14 cellular contexts compared by ENCODE assay signal in the genomic region with DNA sequence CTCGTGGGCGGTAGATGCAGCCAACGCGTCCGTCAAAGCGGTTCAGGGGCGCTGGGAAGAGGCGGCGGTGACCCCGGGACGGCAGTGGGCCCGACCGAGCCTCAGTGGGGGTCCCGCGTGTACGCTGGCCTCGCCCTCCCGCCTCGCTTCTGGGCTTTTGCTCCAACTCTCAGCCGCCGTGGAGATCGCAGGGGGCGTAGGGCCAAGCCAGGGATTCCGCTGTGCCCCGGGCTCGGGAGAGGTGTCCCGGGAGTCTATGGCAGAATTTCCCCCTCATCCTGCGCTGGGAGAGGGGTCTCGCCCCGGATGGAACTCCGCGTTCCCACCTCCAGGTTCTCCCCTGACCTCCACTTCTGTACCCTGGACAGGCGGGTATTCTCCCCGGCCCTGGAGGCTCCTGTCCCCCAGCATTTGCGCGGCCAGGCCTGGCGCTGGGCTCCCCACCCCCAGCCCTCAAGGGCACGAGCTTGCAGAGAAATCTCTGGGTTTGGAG.
DNase-seq lines count a peak whose midpoint lies in the region; ATAC-seq and TF ChIP-seq lines count a peak whose summit lies in the region.
"Had no signal": no experiment of that assay in that cellular context is flagged by ENCODE, and none has a peak within 500 bp of the region (broad histone marks: within the 10 kb centered on the region; RNA-seq: fewer than 3 reads in every experiment).

No MANE protein-coding gene starts in this region.

- H3K4me3 ChIP-seq in mesodermal cell (ENCODE audit: extremely low read depth, insufficient read depth, low read length, poor library complexity, severe bottlenecking) (peak overlapping the region; percentile 27), vagina (peak overlapping the region; percentile 25 to 41), left lung (no peak overlapping the region)
- H3K4me3 ChIP-seq: SJCRH30 had no signal

- TF ChIP-seq POLR2A in vagina (IDR thresholded peaks at IDR 0.05): no peak

- no peak for TF ChIP-seq CTCF in natural killer cell (IDR thresholded peaks at IDR 0.05)
- no peak for TF ChIP-seq CTCF in vagina (IDR thresholded peaks at IDR 0.05)
- no peak for TF ChIP-seq CTCF in left lung (IDR thresholded peaks at IDR 0.05)

- no peaks in the 10 kb centered on the region for H3K9me3 Mint-ChIP-seq in natural killer cell
- H3K9me3 Mint-ChIP-seq in natural killer cell treated with Interleukin-12 subunit alpha and Interleukin-12 subunit beta and Interleukin-15 and Interleukin-18, amount 100 ng/mL, for 72 hours: no peaks in the 10 kb centered on the region
- no peaks in the 10 kb centered on the region for H3K9me3 Mint-ChIP-seq in effector memory CD8-positive, alpha-beta T cell
- H3K9me3 Mint-ChIP-seq: activated naive CD8-positive, alpha-beta T cell treated with anti-CD3 and anti-CD28 coated beads for 36 hours had no signal

- no peak overlapping the region for H3K4me3 Mint-ChIP-seq in natural killer cell
- H3K4me3 Mint-ChIP-seq in natural killer cell treated with Interleukin-12 subunit alpha and Interleukin-12 subunit beta and Interleukin-15 and Interleukin-18, amount 100 ng/mL, for 72 hours: no peak overlapping the region
- peak overlapping the region; percentile 55 to 57 for H3K4me3 Mint-ChIP-seq in effector memory CD8-positive, alpha-beta T cell
- H3K4me3 Mint-ChIP-seq: activated naive CD8-positive, alpha-beta T cell treated with anti-CD3 and anti-CD28 coated beads for 36 hours had no signal

- DNase-seq in natural killer cell (no peak), vagina (ENCODE audit: extremely low spot score in 2 of 2) (no peak), left lung (no peak), SIG-M5 treated with dmso at 0.1 percent for 504 hours (lab: John Stamatoyannopoulos, UW; ENCODE audit: unreplicated experiment) (no peak), amniotic stem cell (lab: John Stamatoyannopoulos, UW) (no peak)
- DNase-seq in natural killer cell treated with Interleukin-12 subunit alpha and Interleukin-12 subunit beta and Interleukin-15 and Interleukin-18, amount 100 ng/mL, for 72 hours (ENCODE audit: low spot score): no peak
- no peak for DNase-seq in effector memory CD8-positive, alpha-beta T cell
- DNase-seq: effector CD4-positive, alpha-beta T cell; NCI-H226; SJCRH30; uterus had no signal

- H3K4me1 ChIP-seq in mesodermal cell (ENCODE audit: control insufficient read depth, insufficient read depth, low read length, poor library complexity, severe bottlenecking): peaks cover 4% of the 10 kb centered on the region
- H3K4me1 ChIP-seq in vagina: peaks cover 18% of the 10 kb centered on the region
- no peaks in the 10 kb centered on the region for H3K4me1 ChIP-seq in left lung
- H3K4me1 ChIP-seq: BE2C, SJCRH30 had no signal

- intact Hi-C loops in natural killer cell (cut with micrococcal nuclease): no loop called here
- intact Hi-C loops in vagina (cut with DNase I): no loop called here
- intact Hi-C loops in left lung (cut with DNase I): no loop called here

- peaks cover 0 to 4% of the 10 kb centered on the region in 2 donors for H3K4me1 Mint-ChIP-seq in natural killer cell
- H3K4me1 Mint-ChIP-seq in natural killer cell treated with Interleukin-12 subunit alpha and Interleukin-12 subunit beta and Interleukin-15 and Interleukin-18, amount 100 ng/mL, for 72 hours (ENCODE audit: low read depth in 2 of 2): peaks cover 9 to 11% of the 10 kb centered on the region in 2 donors
- H3K4me1 Mint-ChIP-seq in effector memory CD8-positive, alpha-beta T cell (ENCODE audit: low read depth in 2 of 2): peaks cover 8 to 9% of the 10 kb centered on the region in 2 donors

- H3K27me3 ChIP-seq in vagina: no peaks in the 10 kb centered on the region
- H3K27me3 ChIP-seq in left lung: peaks cover 27 to 86% of the 10 kb centered on the region in 2 donors
- H3K27me3 ChIP-seq: SJCRH30 had no signal

- 3 to 4% methylated on average over 20 to 34 of the region's 38 CpGs for WGBS in mesodermal cell (ENCODE audit: insufficient coverage in 2 of 2), 2 experiments

- ATAC-seq in natural killer cell (peak in 2 of 3 donors; percentile 9 to 14), left lung (no peak)
- no peak for ATAC-seq in natural killer cell treated with Interleukin-12 subunit alpha and Interleukin-12 subunit beta and Interleukin-15 and Interleukin-18, amount 100 ng/mL, for 72 hours
- ATAC-seq in effector memory CD8-positive, alpha-beta T cell (replicated peaks): no peak

- no peak overlapping the region for H3K27ac ChIP-seq in mesodermal cell (ENCODE audit: low read depth, low read length, severe bottlenecking)
- no peak overlapping the region for H3K27ac ChIP-seq in vagina
- H3K27ac ChIP-seq in left lung: no peak overlapping the region
- H3K27ac ChIP-seq: SJCRH30, uterus had no signal

- no peaks in the 10 kb centered on the region for H3K9me3 ChIP-seq in mesodermal cell (ENCODE audit: control insufficient read depth, low read length)
- no peaks in the 10 kb centered on the region for H3K9me3 ChIP-seq in vagina
- H3K9me3 ChIP-seq in left lung: no peaks in the 10 kb centered on the region
- H3K9me3 ChIP-seq: BE2C, SJCRH30, uterus had no signal

- peaks cover 55 to 60% of the 10 kb centered on the region in 2 donors for H3K27me3 Mint-ChIP-seq in natural killer cell (ENCODE audit: low read depth in 2 of 2)
- H3K27me3 Mint-ChIP-seq in natural killer cell treated with Interleukin-12 subunit alpha and Interleukin-12 subunit beta and Interleukin-15 and Interleukin-18, amount 100 ng/mL, for 72 hours: peaks cover 45 to 57% of the 10 kb centered on the region in 2 donors
- H3K27me3 Mint-ChIP-seq in effector memory CD8-positive, alpha-beta T cell: peaks cover 75 to 89% of the 10 kb centered on the region in 2 donors

- H3K27ac Mint-ChIP-seq in natural killer cell: no peak overlapping the region
- H3K27ac Mint-ChIP-seq in natural killer cell treated with Interleukin-12 subunit alpha and Interleukin-12 subunit beta and Interleukin-15 and Interleukin-18, amount 100 ng/mL, for 72 hours: no peak overlapping the region
- no peak overlapping the region for H3K27ac Mint-ChIP-seq in effector memory CD8-positive, alpha-beta T cell
- H3K27ac Mint-ChIP-seq: activated naive CD8-positive, alpha-beta T cell treated with anti-CD3 and anti-CD28 coated beads for 36 hours had no signal

- H3K36me3 Mint-ChIP-seq in natural killer cell: no peaks in the 10 kb centered on the region
- peaks cover 7% of the 10 kb centered on the region for H3K36me3 Mint-ChIP-seq in natural killer cell treated with Interleukin-12 subunit alpha and Interleukin-12 subunit beta and Interleukin-15 and Interleukin-18, amount 100 ng/mL, for 72 hours
- no peaks in the 10 kb centered on the region for H3K36me3 Mint-ChIP-seq in effector memory CD8-positive, alpha-beta T cell (ENCODE audit: insufficient read depth)
- H3K36me3 Mint-ChIP-seq: activated naive CD8-positive, alpha-beta T cell treated with anti-CD3 and anti-CD28 coated beads for 36 hours had no signal

- H3K36me3 ChIP-seq in mesodermal cell (ENCODE audit: control insufficient read depth, insufficient read depth, low read length): no peaks in the 10 kb centered on the region
- no peaks in the 10 kb centered on the region for H3K36me3 ChIP-seq in vagina
- no peaks in the 10 kb centered on the region for H3K36me3 ChIP-seq in left lung
- H3K36me3 ChIP-seq: BE2C, SJCRH30, uterus had no signal

Comparison
In these comparisons a context has a peak if more than half of its experiments do, and no peak if none do; other contexts are left out.
1. ATAC-seq: peak in natural killer cell (2 of 3); none in natural killer cell treated with Interleukin-12 subunit alpha and Interleukin-12 subunit beta and Interleukin-15 and Interleukin-18, amount 100 ng/mL, for 72 hours (0 of 2), effector memory CD8-positive, alpha-beta T cell (single experiment) and left lung (single experiment).
2. H3K4me3 Mint-ChIP-seq: peak in effector memory CD8-positive, alpha-beta T cell (2 of 2); none in natural killer cell (single experiment) and natural killer cell treated with Interleukin-12 subunit alpha and Interleukin-12 subunit beta and Interleukin-15 and Interleukin-18, amount 100 ng/mL, for 72 hours (single experiment).
3. H3K4me3 ChIP-seq: peak in mesodermal cell (single experiment) and vagina (2 of 2); none in left lung (0 of 2).